In genomic region chr12:94930772-94931171, GRCh38 we compare ENCODE assay signal across 28 cellular contexts.
"Had no signal": no experiment of that assay in that cellular context is flagged by ENCODE, and none has a peak within 500 bp of the region (broad histone marks: within the 10 kb centered on the region; RNA-seq: fewer than 3 reads in every experiment).

No MANE protein-coding gene starts in this region.

- H3K4me1 ChIP-seq: colonic mucosa, esophagus muscularis mucosa, esophagus squamous epithelium, foreskin keratinocyte, gastrocnemius medialis, gastroesophageal sphincter, heart right ventricle had no signal

- H3K27me3 ChIP-seq: colonic mucosa, dorsolateral prefrontal cortex, esophagus muscularis mucosa, esophagus squamous epithelium, foreskin keratinocyte, gastrocnemius medialis, gastroesophageal sphincter, heart left ventricle, heart right ventricle had no signal

- FAIRE-seq: colon, endometrium, endothelial cell of umbilical vein, frontal cortex had no signal

- H3K27ac ChIP-seq: colonic mucosa, coronary artery, dorsolateral prefrontal cortex, epithelial cell of prostate, esophagus muscularis mucosa, esophagus squamous epithelium, foreskin keratinocyte, gastrocnemius medialis, gastroesophageal sphincter, heart left ventricle, heart right ventricle had no signal

- ATAC-seq: effector memory CD8-positive, alpha-beta T cell; esophagus mucosa; foreskin keratinocyte; gastrocnemius medialis; gastroesophageal sphincter; heart left ventricle; heart right ventricle had no signal

- H3K36me3 ChIP-seq: colonic mucosa, esophagus muscularis mucosa, esophagus squamous epithelium, gastrocnemius medialis, gastroesophageal sphincter, heart left ventricle, heart right ventricle had no signal

- H3K9me3 ChIP-seq: colonic mucosa, esophagus muscularis mucosa, esophagus squamous epithelium, gastrocnemius medialis, gastroesophageal sphincter, heart left ventricle, heart right ventricle had no signal

- DNase-seq: colonic mucosa; cortex of kidney; dermis blood vessel endothelial cell; dorsolateral prefrontal cortex; effector CD4-positive, alpha-beta T cell; effector CD8-positive, alpha-beta T cell; effector memory CD4-positive, alpha-beta T cell; effector memory CD8-positive, alpha-beta T cell; endodermal cell; erythroblast; esophagus squamous epithelium; foreskin fibroblast; foreskin keratinocyte; foreskin melanocyte; gastrocnemius medialis; glutamatergic neuron; head of caudate nucleus; heart left ventricle; heart right ventricle had no signal

- H3K4me3 ChIP-seq: colonic mucosa, coronary artery, dorsolateral prefrontal cortex, esophagus muscularis mucosa, esophagus squamous epithelium, gastrocnemius medialis, gastroesophageal sphincter, heart left ventricle, heart right ventricle had no signal
